Comparison of ENCODE assay signal across 8 cellular contexts in the genomic region with DNA sequence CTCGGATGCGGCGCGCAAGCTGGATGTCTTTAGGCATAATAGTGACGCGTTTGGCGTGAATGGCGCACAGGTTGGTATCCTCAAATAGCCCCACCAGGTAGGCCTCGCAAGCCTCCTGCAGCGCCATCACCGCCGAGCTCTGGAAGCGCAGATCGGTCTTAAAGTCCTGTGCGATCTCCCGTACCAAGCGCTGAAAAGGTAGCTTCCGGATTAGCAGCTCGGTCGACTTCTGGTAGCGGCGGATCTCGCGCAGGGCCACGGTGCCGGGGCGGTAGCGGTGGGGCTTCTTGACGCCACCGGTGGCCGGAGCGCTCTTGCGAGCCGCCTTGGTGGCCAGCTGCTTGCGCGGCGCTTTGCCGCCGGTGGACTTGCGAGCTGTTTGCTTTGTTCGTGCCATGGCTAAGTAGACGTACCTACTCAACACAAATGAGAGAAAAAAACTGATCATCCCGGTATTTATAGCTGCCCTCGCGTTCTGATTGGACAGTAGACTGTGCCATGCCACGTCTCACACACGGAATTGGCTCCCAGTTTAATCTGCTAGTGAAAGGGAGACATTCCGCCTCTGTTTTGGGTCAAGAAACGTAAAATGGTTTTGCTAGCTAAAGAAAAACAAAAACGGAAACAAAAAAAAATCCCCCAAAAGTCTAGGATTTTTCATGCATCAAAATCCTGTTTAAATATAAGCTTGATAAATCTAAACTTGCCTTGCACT. TPM values are rescaled to one million over a fixed set of nuclear protein-coding genes. Genes with fewer than 3 reads are reported as not detected.
DNase-seq lines count a peak whose midpoint lies in the region; TF ChIP-seq lines count a peak whose summit lies in the region.

No MANE protein-coding gene starts in this region.

- H3K27me3 Mint-ChIP-seq in T-helper 1 cell treated with Interleukin-12 subunit alpha and Interleukin-12 subunit beta and Interleukin-4 antibody, amounts not matched to agents 30 μg/mL and 1 μg/mL, for 36 hours (ENCODE audit: low read depth), result peaks cover 6% of the 10 kb centered on the region

- peak overlapping the region; percentile 97 for H3K27ac Mint-ChIP-seq in T-helper 1 cell treated with Interleukin-12 subunit alpha and Interleukin-12 subunit beta and Interleukin-4 antibody, amounts not matched to agents 30 μg/mL and 1 μg/mL, for 36 hours

- H3K27me3 ChIP-seq in hepatocyte (no peaks in the 10 kb centered on the region), skeletal muscle satellite cell (ENCODE audit: control insufficient read depth, insufficient read depth, low read length) (no peaks in the 10 kb centered on the region)

- H3K4me3 ChIP-seq in HFF-Myc (replicated peaks; ENCODE audit: low read depth, low read length), result peak overlapping the region; percentile 56
- peak overlapping the region; percentile 37 for H3K4me3 ChIP-seq in hepatocyte
- peak overlapping the region; percentile 76 for H3K4me3 ChIP-seq in skeletal muscle satellite cell (ENCODE audit: low read length)

- POLR2A ChIA-PET in GM10248 (lab: Yijun Ruan, JAX), result interaction anchor here (0.5 to 12.0 kb wide), 35 partner anchors 8 to 1829 kb away, joined by 3 to 240 read pairs (median 5); a partner anchor contains a TSS

- no peaks in the 10 kb centered on the region for H3K79me2 ChIP-seq in hepatocyte

- H3K4me2 ChIP-seq in hepatocyte (peak overlapping the region; percentile 70), skeletal muscle satellite cell (ENCODE audit: low read length) (peak overlapping the region; percentile 95)

- H3K9me3 ChIP-seq in hepatocyte (ENCODE audit: low read depth) (no peaks in the 10 kb centered on the region), skeletal muscle satellite cell (replicated peaks; ENCODE audit: low read length) (no peaks in the 10 kb centered on the region)

- CTCF ChIA-PET in GM10248 (lab: Yijun Ruan, JAX), result interaction anchor here (0.7 to 3.2 kb wide), 13 partner anchors 10 to 711 kb away, joined by 3 to 23 read pairs (median 6); a partner anchor contains a TSS

- H2AFZ ChIP-seq in hepatocyte, result peak overlapping the region; percentile 23

- H3K4me1 ChIP-seq in hepatocyte (ENCODE audit: insufficient read depth) (peaks cover 4% of the 10 kb centered on the region), skeletal muscle satellite cell (ENCODE audit: control insufficient read depth, insufficient read depth, low read length) (peaks cover 23% of the 10 kb centered on the region)

- peak overlapping the region; percentile 91 for H3K4me3 Mint-ChIP-seq in T-helper 1 cell treated with Interleukin-12 subunit alpha and Interleukin-12 subunit beta and Interleukin-4 antibody, amounts not matched to agents 30 μg/mL and 1 μg/mL, for 36 hours

- peaks cover 48% of the 10 kb centered on the region for H3K4me1 Mint-ChIP-seq in T-helper 1 cell treated with Interleukin-12 subunit alpha and Interleukin-12 subunit beta and Interleukin-4 antibody, amounts not matched to agents 30 μg/mL and 1 μg/mL, for 36 hours (ENCODE audit: low read depth)

- no peaks in the 10 kb centered on the region for H3K9me3 Mint-ChIP-seq in T-helper 1 cell treated with Interleukin-12 subunit alpha and Interleukin-12 subunit beta and Interleukin-4 antibody, amounts not matched to agents 30 μg/mL and 1 μg/mL, for 36 hours

- H3K9me2 ChIP-seq in hepatocyte (replicated peaks; ENCODE audit: insufficient read depth), result no peaks in the 10 kb centered on the region

- 12% methylated on average over 50 of the region's 50 CpGs for WGBS in hepatocyte (ENCODE audit: low lambda C conversion rate, missing lambda C conversion rate)

- H3K36me3 ChIP-seq in hepatocyte (replicated peaks; ENCODE audit: insufficient read depth, low read depth), result no peaks in the 10 kb centered on the region
- H3K36me3 ChIP-seq in skeletal muscle satellite cell (ENCODE audit: insufficient read depth, low read length), result no peaks in the 10 kb centered on the region

- H4K20me1 ChIP-seq in hepatocyte (ENCODE audit: insufficient read depth, poor library complexity, severe bottlenecking), result no peaks in the 10 kb centered on the region

- TF ChIP-seq CTCF in GM10248 (IDR thresholded peaks at IDR 0.05; ENCODE audit: control extremely low read depth, extremely low read depth, low read depth, missing control alignments) (peak; percentile 56), HFF-Myc (IDR thresholded peaks at IDR 0.05; ENCODE audit: low read depth, low read length, missing control alignments) (no peak), hepatocyte (IDR thresholded peaks at IDR 0.05; ENCODE audit: poor library complexity) (peak; percentile 30)

- no peaks in the 10 kb centered on the region for H3K36me3 Mint-ChIP-seq in T-helper 1 cell treated with Interleukin-12 subunit alpha and Interleukin-12 subunit beta and Interleukin-4 antibody, amounts not matched to agents 30 μg/mL and 1 μg/mL, for 36 hours (ENCODE audit: low read depth)

- H3K27ac ChIP-seq in hepatocyte, result peak overlapping the region; percentile 86

- DNase-seq in GM10248 (ENCODE audit: extremely low spot score) (peak; percentile 86), HFF-Myc (ENCODE audit: extremely low read depth, low read depth) (peak; percentile 99), NAMALWA (ENCODE audit: low spot score) (peak; percentile 97), astrocyte of the hippocampus (ENCODE audit: low read depth, low spot score) (peak; percentile 97), hepatocyte (ENCODE audit: low spot score) (peak; percentile 88), NCI-H524 treated with DMSO at 0.1 percent for 48 hours (lab: John Stamatoyannopoulos, UW) (no peak)

- peak overlapping the region; percentile 82 for H3K9ac ChIP-seq in skeletal muscle satellite cell (ENCODE audit: low read depth, low read length)

RNA-seq across cellular contexts. Expression of gene OR2B2, which starts 40.1 kb away (rescaled TPM):
- total RNA-seq in hepatocyte, result not detected in 2 replicates
- polyA plus RNA-seq in hepatocyte, result not detected in 2 replicates
- total RNA-seq in skeletal muscle satellite cell (2012; rRNA removed), result not detected in 2 replicates
